In genomic region chr6:1851681-1852456, GRCh38 we compare ENCODE assay signal across 2 cellular contexts.
TF ChIP-seq lines count a peak whose summit lies in the region.

No MANE protein-coding gene starts in this region.

TF ChIP-seq in HepG2, 621 proteins besides CTCF, POLR2A, EP300 and RAD21 (continued from another document):
- TF ChIP-seq ZNF83 (CRISPR knock-in tag; IDR thresholded peaks at IDR 0.05; ENCODE audit: borderline replicate concordance) = no peak
- no peak for TF ChIP-seq ZKSCAN8 (CRISPR knock-in tag; IDR thresholded peaks at IDR 0.05; ENCODE audit: borderline replicate concordance)
- TF ChIP-seq RBM22 (optimal IDR thresholded peaks at IDR 0.05; ENCODE audit: low read length) = peak; percentile 31

TF ChIP-seq in H1, 55 proteins besides CTCF, POLR2A, EP300 and RAD21 (continued from another document):
- TF ChIP-seq POLR2AphosphoS5 (IDR thresholded peaks at IDR 0.05; ENCODE audit: low read depth, low read length) = no peak
- TF ChIP-seq NANOG (IDR thresholded peaks at IDR 0.05; ENCODE audit: insufficient read depth, low read depth, low read length, poor library complexity, severe bottlenecking) = no peak
- TF ChIP-seq SP1 (IDR thresholded peaks at IDR 0.05; ENCODE audit: low read depth, low read length) = no peak
- no peak for TF ChIP-seq SIX5 (IDR thresholded peaks at IDR 0.05; ENCODE audit: low read depth, low read length)
- TF ChIP-seq, protein P1, sequence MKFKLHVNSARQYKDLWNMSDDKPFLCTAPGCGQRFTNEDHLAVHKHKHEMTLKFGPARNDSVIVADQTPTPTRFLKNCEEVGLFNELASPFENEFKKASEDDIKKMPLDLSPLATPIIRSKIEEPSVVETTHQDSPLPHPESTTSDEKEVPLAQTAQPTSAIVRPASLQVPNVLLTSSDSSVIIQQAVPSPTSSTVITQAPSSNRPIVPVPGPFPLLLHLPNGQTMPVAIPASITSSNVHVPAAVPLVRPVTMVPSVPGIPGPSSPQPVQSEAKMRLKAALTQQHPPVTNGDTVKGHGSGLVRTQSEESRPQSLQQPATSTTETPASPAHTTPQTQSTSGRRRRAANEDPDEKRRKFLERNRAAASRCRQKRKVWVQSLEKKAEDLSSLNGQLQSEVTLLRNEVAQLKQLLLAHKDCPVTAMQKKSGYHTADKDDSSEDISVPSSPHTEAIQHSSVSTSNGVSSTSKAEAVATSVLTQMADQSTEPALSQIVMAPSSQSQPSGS (IDR thresholded peaks at IDR 0.05; ENCODE audit: low read length) = no peak
- TF ChIP-seq GTF2F1 (IDR thresholded peaks at IDR 0.05; ENCODE audit: borderline replicate concordance, low read depth, low read length) = no peak
- no peak for TF ChIP-seq CEBPB (IDR thresholded peaks at IDR 0.05; ENCODE audit: low read depth, low read length)
- TF ChIP-seq, protein P2, sequence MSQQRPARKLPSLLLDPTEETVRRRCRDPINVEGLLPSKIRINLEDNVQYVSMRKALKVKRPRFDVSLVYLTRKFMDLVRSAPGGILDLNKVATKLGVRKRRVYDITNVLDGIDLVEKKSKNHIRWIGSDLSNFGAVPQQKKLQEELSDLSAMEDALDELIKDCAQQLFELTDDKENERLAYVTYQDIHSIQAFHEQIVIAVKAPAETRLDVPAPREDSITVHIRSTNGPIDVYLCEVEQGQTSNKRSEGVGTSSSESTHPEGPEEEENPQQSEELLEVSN (IDR thresholded peaks at IDR 0.05) = no peak
- TF ChIP-seq RBBP5 (IDR thresholded peaks at IDR 0.05; ENCODE audit: borderline replicate concordance, low read depth, low read length) = no peak
- TF ChIP-seq CBX8 (IDR thresholded peaks at IDR 0.05; ENCODE audit: borderline replicate concordance, low read depth, low read length) = no peak
- no peak for TF ChIP-seq SAP30 (IDR thresholded peaks at IDR 0.05; ENCODE audit: insufficient read depth, insufficient replicate concordance, low read length)
- TF ChIP-seq SP2 (IDR thresholded peaks at IDR 0.05; ENCODE audit: low read length) = no peak
- TF ChIP-seq SRF (IDR thresholded peaks at IDR 0.05; ENCODE audit: low read depth, low read length) = no peak
- TF ChIP-seq JUN (IDR thresholded peaks at IDR 0.05; ENCODE audit: low read depth, low read length) = no peak
- TF ChIP-seq CTBP2 (IDR thresholded peaks at IDR 0.05; ENCODE audit: borderline replicate concordance, insufficient read depth, insufficient read length, low read length) = no peak
- no peak for TF ChIP-seq NRF1 (IDR thresholded peaks at IDR 0.05; ENCODE audit: low read depth, low read length)
- no peak for TF ChIP-seq PHF8 (conservative IDR thresholded peaks at IDR 0.05; ENCODE audit: low read depth, low read length)
